Comparison of ENCODE assay signal across 14 cellular contexts in genomic region chr5:109803854-109804253, GRCh38.
"Had no signal": no experiment of that assay in that cellular context is flagged by ENCODE, and none has a peak within 500 bp of the region (broad histone marks: within the 10 kb centered on the region; RNA-seq: fewer than 3 reads in every experiment).

No MANE protein-coding gene starts in this region.

- DNase-seq: activated CD4-positive, alpha-beta T cell treated with anti-CD3 and anti-CD28 coated beads, Interleukin-2, amount 50 U/mL, for 48 hours; activated CD4-positive, CD25-positive, alpha-beta regulatory T cell treated with anti-CD3 and anti-CD28 coated beads, Interleukin-2, amount 50 U/mL, for 72 hours; activated gamma-delta T cell; activated T-cell treated with anti-CD3 and anti-CD28 coated beads, Interleukin-2, amount 50 U/mL, for 4 hours; amygdala; esophagus squamous epithelium; foreskin fibroblast; mammary epithelial cell; mucosa of descending colon; natural killer cell; T-helper 9 cell; tibial artery had no signal

- H3K9me3 Mint-ChIP-seq: activated T-cell treated with anti-CD3 and anti-CD28 coated beads, Interleukin-2, amount 50 U/mL, for 4 hours; natural killer cell had no signal

- H3K27ac Mint-ChIP-seq: activated naive CD8-positive, alpha-beta T cell; brain; natural killer cell had no signal

- H3K27ac ChIP-seq: esophagus squamous epithelium, tibial artery had no signal

- ATAC-seq: activated T-cell treated with anti-CD3 and anti-CD28 coated beads, Interleukin-2, amount 50 U/mL, for 4 hours; mucosa of descending colon; natural killer cell had no signal

- H3K27me3 Mint-ChIP-seq: activated naive CD8-positive, alpha-beta T cell; brain had no signal

- H3K4me3 Mint-ChIP-seq: activated naive CD8-positive, alpha-beta T cell; activated T-cell treated with anti-CD3 and anti-CD28 coated beads, Interleukin-2, amount 50 U/mL, for 4 hours; brain; natural killer cell had no signal

- H3K4me1 ChIP-seq: esophagus squamous epithelium had no signal

- H3K4me1 Mint-ChIP-seq: natural killer cell had no signal

- H3K9me3 ChIP-seq: esophagus squamous epithelium, mucosa of descending colon, tibial artery had no signal

- H3K27me3 ChIP-seq: esophagus squamous epithelium, tibial artery had no signal

- H3K4me3 ChIP-seq: esophagus squamous epithelium, mucosa of descending colon, tibial artery had no signal
